In genomic region chr16:55697867-55698266, GRCh38 we compare ENCODE assay signal across 1 cellular context.
TF ChIP-seq lines count a peak whose summit lies in the region.

No MANE protein-coding gene starts in this region.

TF ChIP-seq in WTC11, 78 proteins besides CTCF, POLR2A, EP300 and RAD21 (continued from another document):
- TF ChIP-seq, protein P1, sequence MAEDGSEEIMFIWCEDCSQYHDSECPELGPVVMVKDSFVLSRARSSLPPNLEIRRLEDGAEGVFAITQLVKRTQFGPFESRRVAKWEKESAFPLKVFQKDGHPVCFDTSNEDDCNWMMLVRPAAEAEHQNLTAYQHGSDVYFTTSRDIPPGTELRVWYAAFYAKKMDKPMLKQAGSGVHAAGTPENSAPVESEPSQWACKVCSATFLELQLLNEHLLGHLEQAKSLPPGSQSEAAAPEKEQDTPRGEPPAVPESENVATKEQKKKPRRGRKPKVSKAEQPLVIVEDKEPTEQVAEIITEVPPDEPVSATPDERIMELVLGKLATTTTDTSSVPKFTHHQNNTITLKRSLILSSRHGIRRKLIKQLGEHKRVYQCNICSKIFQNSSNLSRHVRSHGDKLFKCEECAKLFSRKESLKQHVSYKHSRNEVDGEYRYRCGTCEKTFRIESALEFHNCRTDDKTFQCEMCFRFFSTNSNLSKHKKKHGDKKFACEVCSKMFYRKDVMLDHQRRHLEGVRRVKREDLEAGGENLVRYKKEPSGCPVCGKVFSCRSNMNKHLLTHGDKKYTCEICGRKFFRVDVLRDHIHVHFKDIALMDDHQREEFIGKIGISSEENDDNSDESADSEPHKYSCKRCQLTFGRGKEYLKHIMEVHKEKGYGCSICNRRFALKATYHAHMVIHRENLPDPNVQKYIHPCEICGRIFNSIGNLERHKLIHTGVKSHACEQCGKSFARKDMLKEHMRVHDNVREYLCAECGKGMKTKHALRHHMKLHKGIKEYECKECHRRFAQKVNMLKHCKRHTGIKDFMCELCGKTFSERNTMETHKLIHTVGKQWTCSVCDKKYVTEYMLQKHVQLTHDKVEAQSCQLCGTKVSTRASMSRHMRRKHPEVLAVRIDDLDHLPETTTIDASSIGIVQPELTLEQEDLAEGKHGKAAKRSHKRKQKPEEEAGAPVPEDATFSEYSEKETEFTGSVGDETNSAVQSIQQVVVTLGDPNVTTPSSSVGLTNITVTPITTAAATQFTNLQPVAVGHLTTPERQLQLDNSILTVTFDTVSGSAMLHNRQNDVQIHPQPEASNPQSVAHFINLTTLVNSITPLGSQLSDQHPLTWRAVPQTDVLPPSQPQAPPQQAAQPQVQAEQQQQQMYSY (CRISPR knock-in tag; IDR thresholded peaks at IDR 0.05): no peak
- TF ChIP-seq ZNF281 (CRISPR knock-in tag; IDR thresholded peaks at IDR 0.05) (no peak), ATF6 (CRISPR knock-in tag; IDR thresholded peaks at IDR 0.05) (no peak), SMAD3 (CRISPR knock-in tag; IDR thresholded peaks at IDR 0.05; ENCODE audit: borderline replicate concordance) (no peak), ETV6 (CRISPR knock-in tag; IDR thresholded peaks at IDR 0.05) (no peak), FOXP1 (CRISPR knock-in tag; IDR thresholded peaks at IDR 0.05; ENCODE audit: borderline replicate concordance) (no peak)
- TF ChIP-seq, protein P2, sequence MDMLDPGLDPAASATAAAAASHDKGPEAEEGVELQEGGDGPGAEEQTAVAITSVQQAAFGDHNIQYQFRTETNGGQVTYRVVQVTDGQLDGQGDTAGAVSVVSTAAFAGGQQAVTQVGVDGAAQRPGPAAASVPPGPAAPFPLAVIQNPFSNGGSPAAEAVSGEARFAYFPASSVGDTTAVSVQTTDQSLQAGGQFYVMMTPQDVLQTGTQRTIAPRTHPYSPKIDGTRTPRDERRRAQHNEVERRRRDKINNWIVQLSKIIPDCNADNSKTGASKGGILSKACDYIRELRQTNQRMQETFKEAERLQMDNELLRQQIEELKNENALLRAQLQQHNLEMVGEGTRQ (CRISPR knock-in tag; IDR thresholded peaks at IDR 0.05): no peak
